ENCODE assay signal across 2 cellular contexts in the genomic region with DNA sequence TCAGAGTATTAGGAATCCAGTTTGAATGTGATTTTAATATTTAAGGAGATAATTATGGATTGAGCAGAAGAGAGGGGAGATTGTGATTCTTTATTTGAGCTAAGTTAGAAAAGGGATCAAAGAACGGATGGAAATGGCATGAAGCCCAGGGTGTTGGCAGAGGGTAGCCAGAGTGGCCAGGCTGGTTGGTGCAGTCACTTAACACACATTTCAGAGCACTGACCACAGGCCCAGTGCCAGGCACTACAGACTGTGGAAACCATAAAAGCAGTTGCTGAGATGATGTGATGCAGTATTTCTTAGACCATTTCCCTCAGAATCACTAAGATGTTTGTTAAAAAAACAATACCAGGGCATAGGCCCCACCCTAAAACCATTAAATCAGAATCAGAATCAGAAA.
TF ChIP-seq lines count a peak whose summit lies in the region.

No MANE protein-coding gene starts in this region.

TF ChIP-seq in liver, 16 proteins besides CTCF, POLR2A, EP300 and RAD21 (continued from another document):
- TF ChIP-seq SP1 (IDR thresholded peaks at IDR 0.05) = peak; percentile 28
- peak; percentile 56 for TF ChIP-seq YY1 (IDR thresholded peaks at IDR 0.05)
- TF ChIP-seq, protein P1, sequence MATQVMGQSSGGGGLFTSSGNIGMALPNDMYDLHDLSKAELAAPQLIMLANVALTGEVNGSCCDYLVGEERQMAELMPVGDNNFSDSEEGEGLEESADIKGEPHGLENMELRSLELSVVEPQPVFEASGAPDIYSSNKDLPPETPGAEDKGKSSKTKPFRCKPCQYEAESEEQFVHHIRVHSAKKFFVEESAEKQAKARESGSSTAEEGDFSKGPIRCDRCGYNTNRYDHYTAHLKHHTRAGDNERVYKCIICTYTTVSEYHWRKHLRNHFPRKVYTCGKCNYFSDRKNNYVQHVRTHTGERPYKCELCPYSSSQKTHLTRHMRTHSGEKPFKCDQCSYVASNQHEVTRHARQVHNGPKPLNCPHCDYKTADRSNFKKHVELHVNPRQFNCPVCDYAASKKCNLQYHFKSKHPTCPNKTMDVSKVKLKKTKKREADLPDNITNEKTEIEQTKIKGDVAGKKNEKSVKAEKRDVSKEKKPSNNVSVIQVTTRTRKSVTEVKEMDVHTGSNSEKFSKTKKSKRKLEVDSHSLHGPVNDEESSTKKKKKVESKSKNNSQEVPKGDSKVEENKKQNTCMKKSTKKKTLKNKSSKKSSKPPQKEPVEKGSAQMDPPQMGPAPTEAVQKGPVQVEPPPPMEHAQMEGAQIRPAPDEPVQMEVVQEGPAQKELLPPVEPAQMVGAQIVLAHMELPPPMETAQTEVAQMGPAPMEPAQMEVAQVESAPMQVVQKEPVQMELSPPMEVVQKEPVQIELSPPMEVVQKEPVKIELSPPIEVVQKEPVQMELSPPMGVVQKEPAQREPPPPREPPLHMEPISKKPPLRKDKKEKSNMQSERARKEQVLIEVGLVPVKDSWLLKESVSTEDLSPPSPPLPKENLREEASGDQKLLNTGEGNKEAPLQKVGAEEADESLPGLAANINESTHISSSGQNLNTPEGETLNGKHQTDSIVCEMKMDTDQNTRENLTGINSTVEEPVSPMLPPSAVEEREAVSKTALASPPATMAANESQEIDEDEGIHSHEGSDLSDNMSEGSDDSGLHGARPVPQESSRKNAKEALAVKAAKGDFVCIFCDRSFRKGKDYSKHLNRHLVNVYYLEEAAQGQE (IDR thresholded peaks at IDR 0.05) = peak; percentile 42
- TF ChIP-seq, protein P2, sequence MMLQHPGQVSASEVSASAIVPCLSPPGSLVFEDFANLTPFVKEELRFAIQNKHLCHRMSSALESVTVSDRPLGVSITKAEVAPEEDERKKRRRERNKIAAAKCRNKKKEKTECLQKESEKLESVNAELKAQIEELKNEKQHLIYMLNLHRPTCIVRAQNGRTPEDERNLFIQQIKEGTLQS (IDR thresholded peaks at IDR 0.05) = no peak
- TF ChIP-seq HNF4A (conservative IDR thresholded peaks at IDR 0.05) = peak; percentile 55 to 73
- peak; percentile 34 for TF ChIP-seq HNF4G (IDR thresholded peaks at IDR 0.05)
- peak in 1 of 2 donors; percentile 43 for TF ChIP-seq JUND (IDR thresholded peaks at IDR 0.05)
- TF ChIP-seq FOXA2 (IDR thresholded peaks at IDR 0.05) = no peak
TF ChIP-seq in liver: peak in this region for 8.

TF ChIP-seq in HepG2, 621 proteins besides CTCF, POLR2A, EP300 and RAD21 (continued from another document):
- no peak for TF ChIP-seq ZNF883 (CRISPR knock-in tag; IDR thresholded peaks at IDR 0.05; ENCODE audit: not compliant biosample characterization)
- TF ChIP-seq ZNF552 (CRISPR knock-in tag; IDR thresholded peaks at IDR 0.05; ENCODE audit: borderline replicate concordance) = no peak
- TF ChIP-seq TAF15 (IDR thresholded peaks at IDR 0.05; ENCODE audit: low read depth, low read length, poor library complexity, severe bottlenecking) = no peak
- TF ChIP-seq HNF4A (CRISPR knock-in tag; IDR thresholded peaks at IDR 0.05) = no peak
- TF ChIP-seq, protein P3, sequence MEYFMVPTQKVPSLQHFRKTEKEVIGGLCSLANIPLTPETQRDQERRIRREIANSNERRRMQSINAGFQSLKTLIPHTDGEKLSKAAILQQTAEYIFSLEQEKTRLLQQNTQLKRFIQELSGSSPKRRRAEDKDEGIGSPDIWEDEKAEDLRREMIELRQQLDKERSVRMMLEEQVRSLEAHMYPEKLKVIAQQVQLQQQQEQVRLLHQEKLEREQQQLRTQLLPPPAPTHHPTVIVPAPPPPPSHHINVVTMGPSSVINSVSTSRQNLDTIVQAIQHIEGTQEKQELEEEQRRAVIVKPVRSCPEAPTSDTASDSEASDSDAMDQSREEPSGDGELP (IDR thresholded peaks at IDR 0.05; ENCODE audit: borderline replicate concordance, low read depth) = no peak
- no peak for TF ChIP-seq ZNF709 (CRISPR knock-in tag; IDR thresholded peaks at IDR 0.05)
- TF ChIP-seq ZNF780A (CRISPR knock-in tag; IDR thresholded peaks at IDR 0.05) = no peak
- TF ChIP-seq, protein P4, sequence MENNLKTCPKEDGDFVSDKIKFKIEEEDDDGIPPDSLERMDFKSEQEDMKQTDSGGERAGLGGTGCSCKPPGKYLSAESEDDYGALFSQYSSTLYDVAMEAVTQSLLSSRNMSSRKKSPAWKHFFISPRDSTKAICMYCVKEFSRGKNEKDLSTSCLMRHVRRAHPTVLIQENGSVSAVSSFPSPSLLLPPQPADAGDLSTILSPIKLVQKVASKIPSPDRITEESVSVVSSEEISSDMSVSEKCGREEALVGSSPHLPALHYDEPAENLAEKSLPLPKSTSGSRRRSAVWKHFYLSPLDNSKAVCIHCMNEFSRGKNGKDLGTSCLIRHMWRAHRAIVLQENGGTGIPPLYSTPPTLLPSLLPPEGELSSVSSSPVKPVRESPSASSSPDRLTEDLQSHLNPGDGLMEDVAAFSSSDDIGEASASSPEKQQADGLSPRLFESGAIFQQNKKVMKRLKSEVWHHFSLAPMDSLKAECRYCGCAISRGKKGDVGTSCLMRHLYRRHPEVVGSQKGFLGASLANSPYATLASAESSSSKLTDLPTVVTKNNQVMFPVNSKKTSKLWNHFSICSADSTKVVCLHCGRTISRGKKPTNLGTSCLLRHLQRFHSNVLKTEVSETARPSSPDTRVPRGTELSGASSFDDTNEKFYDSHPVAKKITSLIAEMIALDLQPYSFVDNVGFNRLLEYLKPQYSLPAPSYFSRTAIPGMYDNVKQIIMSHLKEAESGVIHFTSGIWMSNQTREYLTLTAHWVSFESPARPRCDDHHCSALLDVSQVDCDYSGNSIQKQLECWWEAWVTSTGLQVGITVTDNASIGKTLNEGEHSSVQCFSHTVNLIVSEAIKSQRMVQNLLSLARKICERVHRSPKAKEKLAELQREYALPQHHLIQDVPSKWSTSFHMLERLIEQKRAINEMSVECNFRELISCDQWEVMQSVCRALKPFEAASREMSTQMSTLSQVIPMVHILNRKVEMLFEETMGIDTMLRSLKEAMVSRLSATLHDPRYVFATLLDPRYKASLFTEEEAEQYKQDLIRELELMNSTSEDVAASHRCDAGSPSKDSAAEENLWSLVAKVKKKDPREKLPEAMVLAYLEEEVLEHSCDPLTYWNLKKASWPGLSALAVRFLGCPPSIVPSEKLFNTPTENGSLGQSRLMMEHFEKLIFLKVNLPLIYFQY (CRISPR knock-in tag; IDR thresholded peaks at IDR 0.05; ENCODE audit: borderline replicate concordance) = no peak
- no peak for TF ChIP-seq ZSCAN22 (CRISPR knock-in tag; IDR thresholded peaks at IDR 0.05)
- no peak for TF ChIP-seq ZNF282 (IDR thresholded peaks at IDR 0.05; ENCODE audit: partially characterized antibody)
- no peak for TF ChIP-seq AGO1 (IDR thresholded peaks at IDR 0.05; ENCODE audit: low read depth, low read length, poor library complexity, severe bottlenecking)
- TF ChIP-seq ZNF670 (CRISPR knock-in tag; IDR thresholded peaks at IDR 0.05; ENCODE audit: borderline replicate concordance) = no peak
- no peak for TF ChIP-seq GATAD2A (CRISPR knock-in tag; IDR thresholded peaks at IDR 0.05)
TF ChIP-seq in HepG2: peak in this region for 0.
